Comparison of ENCODE assay signal across 10 cellular contexts in genomic region chr7:3063016-3063753, GRCh38. TPM values are rescaled to one million over a fixed set of nuclear protein-coding genes. Genes with fewer than 3 reads are reported as not detected.
DNase-seq lines count a peak whose midpoint lies in the region; ATAC-seq and TF ChIP-seq lines count a peak whose summit lies in the region.
"Had no signal": no experiment of that assay in that cellular context is flagged by ENCODE, and none has a peak within 500 bp of the region (broad histone marks: within the 10 kb centered on the region; RNA-seq: fewer than 3 reads in every experiment).

No MANE protein-coding gene starts in this region.

- H3K36me3 ChIP-seq in SJCRH30 = no peaks in the 10 kb centered on the region
- no peaks in the 10 kb centered on the region for H3K36me3 ChIP-seq in BE2C

- no peak overlapping the region for H3K27ac ChIP-seq in SJCRH30
- H3K27ac ChIP-seq: SK-N-MC had no signal

- H3K4me1 ChIP-seq in SJCRH30 (no peaks in the 10 kb centered on the region), BE2C (no peaks in the 10 kb centered on the region)

- no peak overlapping the region for H3K4me3 ChIP-seq in SJCRH30
- H3K4me3 ChIP-seq in BE2C (ENCODE audit: low read depth, low read length) = no peak overlapping the region
- H3K4me3 ChIP-seq: lung, SK-N-MC had no signal

- H3K9me3 ChIP-seq in SJCRH30 (replicated peaks) (no peaks in the 10 kb centered on the region), BE2C (no peaks in the 10 kb centered on the region)

- peak; percentile 73 for ATAC-seq in HG03565 (IDR thresholded peaks at IDR 0.05; ENCODE audit: unreplicated experiment)

- TF ChIP-seq CTCF in GM20000 (IDR thresholded peaks at IDR 0.05; ENCODE audit: extremely low read depth, missing control alignments) (no peak), BE2C (IDR thresholded peaks at IDR 0.05; ENCODE audit: low read depth, low read length) (no peak)

- H3K27me3 ChIP-seq in SJCRH30 (no peaks in the 10 kb centered on the region), BE2C (no peaks in the 10 kb centered on the region)

- DNase-seq in GM20000 (ENCODE audit: low spot score) (peak; percentile 70), SJCRH30 (no peak), AG08396 (ENCODE audit: low spot score) (no peak), BE2C (no peak), NCI-H1436 treated with DMSO at 0.1 percent for 48 hours (lab: John Stamatoyannopoulos, UW) (no peak)
- DNase-seq in activated T-helper 9 cell treated with anti-CD3 and anti-CD28 coated beads, Interleukin-2, amount 50 U/mL, for 16 hours (ENCODE audit: low read depth) = peak; percentile 69
- DNase-seq in stimulated activated CD8-positive, alpha-beta memory T cell treated with anti-CD3 and anti-CD28 coated beads, Interleukin-4, amount 100 ng/mL, for 1 hour (ENCODE audit: low read depth in 2 of 2, low spot score in 1 of 2) = peak; percentile 36 to 48

RNA-seq across cellular contexts. Expression of gene CARD11, which starts 19.5 kb away (rescaled TPM):
- total RNA-seq in SJCRH30 (2014; rRNA removed; shearing (Covaris generic)) = not detected in 2 replicates
- polyA plus RNA-seq in BE2C (2012; ENCODE audit: insufficient read depth, insufficient read length, low read depth) = not detected

Comparison
In these comparisons a context has a peak if more than half of its experiments do, and no peak if none do; other contexts are left out.
1. DNase-seq: peak in GM20000 (single experiment), activated T-helper 9 cell treated with anti-CD3 and anti-CD28 coated beads, Interleukin-2, amount 50 U/mL, for 16 hours (single experiment) and stimulated activated CD8-positive, alpha-beta memory T cell treated with anti-CD3 and anti-CD28 coated beads, Interleukin-4, amount 100 ng/mL, for 1 hour (2 of 2); none in SJCRH30 (0 of 2), AG08396 (single experiment), BE2C (single experiment) and NCI-H1436 treated with DMSO at 0.1 percent for 48 hours (single experiment).